ENCODE assay signal across 16 cellular contexts in genomic region chr3:60553144-60553543, GRCh38.
DNase-seq lines count a peak whose midpoint lies in the region; ATAC-seq and TF ChIP-seq lines count a peak whose summit lies in the region.
"Had no signal": no experiment of that assay in that cellular context is flagged by ENCODE, and none has a peak within 500 bp of the region (broad histone marks: within the 10 kb centered on the region; RNA-seq: fewer than 3 reads in every experiment).

No MANE protein-coding gene starts in this region.

- H3K27me3 ChIP-seq in kidney epithelial cell (ENCODE audit: control insufficient read depth, insufficient read depth, low read length) = no peaks in the 10 kb centered on the region
- H3K27me3 ChIP-seq: BLaER1 treated with 17β-estradiol and CSF1 and Interleukin-3, amounts not matched to agents 10 nM and 100 nM; SJCRH30 had no signal

- TF ChIP-seq CTCF in kidney epithelial cell (IDR thresholded peaks at IDR 0.05; ENCODE audit: insufficient read depth, low read length, poor library complexity, severe bottlenecking) = no peak

- no peaks in the 10 kb centered on the region for H3K36me3 ChIP-seq in kidney epithelial cell (ENCODE audit: control insufficient read depth, insufficient read depth, low read length)
- H3K36me3 ChIP-seq: BLaER1 treated with 17β-estradiol and CSF1 and Interleukin-3, amounts not matched to agents 10 nM and 100 nM; SJCRH30 had no signal

- no peak overlapping the region for H3K4me3 ChIP-seq in kidney epithelial cell (ENCODE audit: low read depth, low read length)
- H3K4me3 ChIP-seq: A549; BLaER1 treated with 17β-estradiol and CSF1 and Interleukin-3, amounts not matched to agents 10 nM and 100 nM; SJCRH30 had no signal

- DNase-seq in kidney epithelial cell (ENCODE audit: low read depth) (peak; percentile 9), DMS79 treated with DMSO at 0.1 percent for 48 hours (lab: John Stamatoyannopoulos, UW) (no peak)
- DNase-seq: DMS 273 treated with DMSO at 0.1 percent for 48 hours, HFFc6, KBM-7, NCI-H1436, NCI-H2029, NCI-H2171, SJCRH30 had no signal

- ATAC-seq in GM18517 (IDR thresholded peaks at IDR 0.05; ENCODE audit: unreplicated experiment) (peak; percentile 47), GM21390 (IDR thresholded peaks at IDR 0.05; ENCODE audit: unreplicated experiment) (peak; percentile 33), HG03432 (IDR thresholded peaks at IDR 0.05; ENCODE audit: unreplicated experiment) (peak; percentile 50), GM21515 (IDR thresholded peaks at IDR 0.05; ENCODE audit: unreplicated experiment) (no peak), HG03159 (IDR thresholded peaks at IDR 0.05; ENCODE audit: unreplicated experiment) (no peak)
- ATAC-seq: A549 had no signal

Comparison
In these comparisons a context has a peak if more than half of its experiments do, and no peak if none do; other contexts are left out.
1. ATAC-seq: peak in GM18517 (single experiment), GM21390 (single experiment) and HG03432 (single experiment); none in GM21515 (single experiment) and HG03159 (single experiment).